9 cellular contexts compared by ENCODE assay signal in genomic region chr11:30914143-30914762, GRCh38.
DNase-seq lines count a peak whose midpoint lies in the region; ATAC-seq, FAIRE-seq and TF ChIP-seq lines count a peak whose summit lies in the region.
"Had no signal": no experiment of that assay in that cellular context is flagged by ENCODE, and none has a peak within 500 bp of the region (broad histone marks: within the 10 kb centered on the region; RNA-seq: fewer than 3 reads in every experiment).

No MANE protein-coding gene starts in this region.

- H3K18ac ChIP-seq in H9 (ENCODE audit: insufficient read length, low read depth, low read length) = no peak overlapping the region

- no peak overlapping the region for H3K9ac ChIP-seq in H9 (ENCODE audit: extremely low read depth, insufficient read length, low read length)

- H3K79me1 ChIP-seq in H9 (ENCODE audit: insufficient read depth, low read depth, low read length, poor library complexity, severe bottlenecking) = no peaks in the 10 kb centered on the region

- no peak overlapping the region for H3T11ph ChIP-seq in H9 (ENCODE audit: low read length)

- no peak overlapping the region; a peak in 1 of 7 replicates for H3K27ac Mint-ChIP-seq in H9

- no peak overlapping the region for H3K14ac ChIP-seq in H9 (ENCODE audit: insufficient read depth, low read length)

- H2AFZ ChIP-seq in H9 (ENCODE audit: low read length) = no peak overlapping the region

- no peak overlapping the region for H3K4ac ChIP-seq in H9 (ENCODE audit: low read depth, low read length)

- no peak overlapping the region for H4K91ac ChIP-seq in H9 (ENCODE audit: insufficient read length, low read depth, low read length)

- H2AK5ac ChIP-seq in H9 (ENCODE audit: insufficient read length, low read length) = no peak overlapping the region

- no peak overlapping the region for H4K8ac ChIP-seq in H9 (replicated peaks; ENCODE audit: insufficient read length, low read depth, low read length)

- H3K9me3 ChIP-seq in H9 (ENCODE audit: control insufficient read depth, low read depth, low read length) = no peaks in the 10 kb centered on the region
- H3K9me3 ChIP-seq: Peyer's patch had no signal

- H4K5ac ChIP-seq in H9 (ENCODE audit: insufficient read length, low read depth, low read length) = no peak overlapping the region

- no peak overlapping the region for H3K4me2 ChIP-seq in H9 (ENCODE audit: insufficient read depth, insufficient read length, low read length)

- no peaks in the 10 kb centered on the region for H3K23me2 ChIP-seq in H9 (ENCODE audit: insufficient read length, low read depth, low read length, poor library complexity, severe bottlenecking)

- peak; percentile 90 for TF ChIP-seq CTCF in H9 (conservative IDR thresholded peaks at IDR 0.05)

- DNase-seq in Daoy (ENCODE audit: low read depth) (peak; percentile 41), H9 (peak; percentile 82), NCI-H748 treated with DMSO at 0.1 percent for 48 hours (lab: John Stamatoyannopoulos, UW) (peak; percentile 16), cerebellum (ENCODE audit: low spot score) (peak; percentile 9), left kidney (ENCODE audit: low read depth, low spot score) (peak; percentile 84), urothelium cell line (ENCODE audit: low spot score) (peak; percentile 69), NCI-H187 treated with DMSO at 0.1 percent for 48 hours (lab: John Stamatoyannopoulos, UW) (no peak)

- H3K27me3 ChIP-seq in H9 (ENCODE audit: insufficient read depth, low read length) = no peaks in the 10 kb centered on the region
- H3K27me3 ChIP-seq: Peyer's patch had no signal

- no peak overlapping the region for H3K27ac ChIP-seq in H9 (ENCODE audit: insufficient read length, low read depth, low read length)
- H3K27ac ChIP-seq: Peyer's patch had no signal

- no peak overlapping the region for H2BK15ac ChIP-seq in H9 (ENCODE audit: low read depth, low read length)

- no CpG with 5 or more reads among the region's 8 CpGs for WGBS in H9 (ENCODE audit: extremely low coverage, insufficient read length, low lambda C conversion rate)

- peaks cover 12 to 15% of the 10 kb centered on the region in 2 experiments for H3K4me1 Mint-ChIP-seq in H9

- H3K4me3 Mint-ChIP-seq in H9 = no peak overlapping the region

- H3K36me3 Mint-ChIP-seq in H9 (ENCODE audit: insufficient read depth in 1 of 3, low read depth in 3 of 3) = no peaks in the 10 kb centered on the region

- H3K9me3 Mint-ChIP-seq in H9 = no peaks in the 10 kb centered on the region

- H3K79me2 ChIP-seq in H9 (ENCODE audit: insufficient read depth, low read length) = no peaks in the 10 kb centered on the region

- H2BK120ac ChIP-seq in H9 (ENCODE audit: low read depth, low read length, poor library complexity, severe bottlenecking) = no peak overlapping the region

- no peak overlapping the region for H3K23ac ChIP-seq in H9 (ENCODE audit: insufficient read length, low read depth, low read length)

- H2BK20ac ChIP-seq in H9 (ENCODE audit: low read depth, low read length, poor library complexity, severe bottlenecking) = no peak overlapping the region

- H2BK5ac ChIP-seq in H9 (ENCODE audit: insufficient read length, low read length) = no peak overlapping the region

- H3K56ac ChIP-seq in H9 (ENCODE audit: insufficient read length, low read depth, low read length) = no peak overlapping the region

- no peak for ATAC-seq in HG03135 (IDR thresholded peaks at IDR 0.05; ENCODE audit: unreplicated experiment)

- no peaks in the 10 kb centered on the region for H3K4me1 ChIP-seq in H9 (ENCODE audit: insufficient read depth, low read length)
- H3K4me1 ChIP-seq: Peyer's patch had no signal

- H3K27me3 Mint-ChIP-seq in H9 (ENCODE audit: low read depth) = peaks cover 4% of the 10 kb centered on the region; the same call in 1 of the 2 replicates

- H2BK12ac ChIP-seq in H9 (ENCODE audit: insufficient read length, low read depth, low read length) = no peak overlapping the region

- H4K20me1 ChIP-seq in H9 (ENCODE audit: control insufficient read depth, insufficient read depth, insufficient read length) = no peaks in the 10 kb centered on the region

- no peak for FAIRE-seq in urothelium cell line (lab: Jason Lieb, UNC)
